ENCODE assay signal across 17 cellular contexts in genomic region chr2:232394431-232394830, GRCh38. TPM values are rescaled to one million over a fixed set of nuclear protein-coding genes. Genes with fewer than 3 reads are reported as not detected.
"Had no signal": no experiment of that assay in that cellular context is flagged by ENCODE, and none has a peak within 500 bp of the region (broad histone marks: within the 10 kb centered on the region; RNA-seq: fewer than 3 reads in every experiment).

No MANE protein-coding gene starts in this region.

RNA-seq across cellular contexts. Expression of gene ALPG, which starts 12.2 kb away (rescaled TPM):
- total RNA-seq: kidney, kidney epithelial cell, left cardiac atrium, left lobe of liver, left ventricle myocardium inferior, left ventricle myocardium superior, liver, lower leg skin, lung microvascular endothelial cell, mammary epithelial cell, mesenteric fat pad, mesothelial cell of epicardium, mononuclear cell, mucosa of gallbladder, myocyte had no signal
- polyA plus RNA-seq: immature natural killer cell, keratinocyte, liver had no signal

RNA-seq across cellular contexts. Expression of gene ALPP, which starts 15.9 kb away (rescaled TPM):
- total RNA-seq: kidney, kidney epithelial cell, left cardiac atrium, left ventricle myocardium inferior, left ventricle myocardium superior, liver, lower leg skin, lung microvascular endothelial cell, mammary epithelial cell, mesenteric fat pad, mesothelial cell of epicardium, mononuclear cell, mucosa of gallbladder, myocyte had no signal
- polyA plus RNA-seq: immature natural killer cell, keratinocyte, liver had no signal
